1 cellular context compared by ENCODE assay signal in genomic region chr2:218861645-218862318, GRCh38.
TF ChIP-seq lines count a peak whose summit lies in the region.

No MANE protein-coding gene starts in this region.

TF ChIP-seq in GM12878, 131 proteins besides CTCF, POLR2A, EP300 and RAD21:
- TF ChIP-seq RCOR1 (conservative IDR thresholded peaks at IDR 0.05; ENCODE audit: low read depth, low read length) (no peak), FOXM1 (IDR thresholded peaks at IDR 0.05; ENCODE audit: low read depth, low read length) (no peak), DPF2 (IDR thresholded peaks at IDR 0.05) (no peak), ELK1 (IDR thresholded peaks at IDR 0.05; ENCODE audit: low read depth, low read length) (no peak), LARP7 (IDR thresholded peaks at IDR 0.05) (no peak), STAT3 (IDR thresholded peaks at IDR 0.05; ENCODE audit: low read depth, low read length) (no peak), POU2F2 (IDR thresholded peaks at IDR 0.05; ENCODE audit: borderline replicate concordance, low read depth, low read length) (no peak), HDAC6 (IDR thresholded peaks at IDR 0.05; ENCODE audit: unreplicated experiment) (no peak), ZNF687 (IDR thresholded peaks at IDR 0.05) (no peak), CBX5 (IDR thresholded peaks at IDR 0.05; ENCODE audit: low read depth) (no peak), ZNF274 (IDR thresholded peaks at IDR 0.05; ENCODE audit: insufficient read depth, insufficient read length) (no peak), ATF3 (IDR thresholded peaks at IDR 0.05; ENCODE audit: borderline replicate concordance, extremely low read depth, low read depth, low read length) (no peak), E2F4 (IDR thresholded peaks at IDR 0.05; ENCODE audit: low read depth, low read length) (no peak), SRF (IDR thresholded peaks at IDR 0.05; ENCODE audit: low read depth in 2 of 2, low read length in 2 of 2) (no peak), MLLT1 (IDR thresholded peaks at IDR 0.05) (no peak), PAX8 (IDR thresholded peaks at IDR 0.05) (no peak), KAT2A (conservative IDR thresholded peaks at IDR 0.05; ENCODE audit: control insufficient read depth, low read depth, low read length) (no peak), MYB (IDR thresholded peaks at IDR 0.05; ENCODE audit: borderline replicate concordance, low read depth, low read length) (no peak), HSF1 (IDR thresholded peaks at IDR 0.05; ENCODE audit: low read depth, low read length) (no peak)
